ENCODE assay signal across 21 cellular contexts in the genomic region with DNA sequence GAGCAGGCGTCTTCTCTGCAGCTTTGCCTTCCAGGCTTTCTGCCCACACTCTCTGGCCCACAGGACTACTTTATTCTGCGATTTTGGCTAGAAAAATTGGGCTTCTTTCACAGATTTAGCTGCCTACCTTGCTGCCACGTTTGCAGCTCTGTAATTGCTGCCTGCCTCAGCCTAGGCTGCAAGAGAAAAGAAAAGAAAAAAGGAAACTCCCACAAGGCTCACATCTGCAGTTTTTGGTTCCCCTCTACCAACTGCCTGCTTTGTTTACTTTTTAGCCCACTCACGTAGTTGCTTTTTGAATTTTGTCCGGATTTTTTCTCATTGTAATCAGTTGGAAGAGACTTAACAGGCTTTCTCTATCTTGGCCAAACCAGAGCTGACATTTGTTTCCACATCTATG. TPM values are rescaled to one million over a fixed set of nuclear protein-coding genes. Genes with fewer than 3 reads are reported as not detected.
DNase-seq lines count a peak whose midpoint lies in the region; ATAC-seq and TF ChIP-seq lines count a peak whose summit lies in the region.
"Had no signal": no experiment of that assay in that cellular context is flagged by ENCODE, and none has a peak within 500 bp of the region (broad histone marks: within the 10 kb centered on the region; RNA-seq: fewer than 3 reads in every experiment).

No MANE protein-coding gene starts in this region.

- intact Hi-C loops in mucosa of descending colon (cut with DNase I, micrococcal nuclease) = no loop called here

- CTCF ChIA-PET in GM10248 (lab: Yijun Ruan, JAX) = interaction anchor here (1.2 to 1.3 kb wide), 2 partner anchors 12 to 22 kb away, joined by 3 read pairs; no protein-coding TSS in a partner anchor

- ATAC-seq in GM19463 (IDR thresholded peaks at IDR 0.05; ENCODE audit: unreplicated experiment) (peak; percentile 65), HG02852 (IDR thresholded peaks at IDR 0.05; ENCODE audit: unreplicated experiment) (peak; percentile 81), HG03196 (IDR thresholded peaks at IDR 0.05; ENCODE audit: unreplicated experiment) (no peak), mucosa of descending colon (no peak)
- no peak for ATAC-seq in activated CD4-positive, CD25-positive, alpha-beta regulatory T cell treated with anti-CD3 and anti-CD28 coated beads, Interleukin-2, amount 50 U/mL, for 24 hours
- ATAC-seq: heart left ventricle, Panc1 had no signal

- no peak overlapping the region for H3K4me3 ChIP-seq in mucosa of descending colon
- H3K4me3 ChIP-seq: esophagus muscularis mucosa, heart left ventricle, tibial artery had no signal

- no peak for TF ChIP-seq CTCF in GM10248 (IDR thresholded peaks at IDR 0.05; ENCODE audit: control extremely low read depth, extremely low read depth, low read depth, missing control alignments)
- no peak for TF ChIP-seq CTCF in mucosa of descending colon (IDR thresholded peaks at IDR 0.05)

- DNase-seq in GM10248 (ENCODE audit: extremely low spot score) (peak; percentile 48), NCI-H2196 (lab: John Stamatoyannopoulos, UW; ENCODE audit: unreplicated experiment) (no peak), mucosa of descending colon (no peak)
- DNase-seq: activated CD8-positive, alpha-beta memory T cell treated with anti-CD3 and anti-CD28 coated beads for 24 hours; activated gamma-delta T cell; Calu3; heart left ventricle; midbrain; NCI-H510A; tibial artery had no signal

- H3K36me3 ChIP-seq in mucosa of descending colon (ENCODE audit: low read depth) = no peaks in the 10 kb centered on the region
- H3K36me3 ChIP-seq: esophagus muscularis mucosa, heart left ventricle, tibial artery had no signal

- no peaks in the 10 kb centered on the region for H3K9me3 ChIP-seq in mucosa of descending colon
- H3K9me3 ChIP-seq: esophagus muscularis mucosa, tibial artery had no signal

- POLR2A ChIA-PET in GM10248 (lab: Yijun Ruan, JAX) = no interaction called here

- H3K4me1 ChIP-seq in mucosa of descending colon (ENCODE audit: low read depth) = no peaks in the 10 kb centered on the region
- H3K4me1 ChIP-seq: esophagus muscularis mucosa, heart left ventricle, parathyroid adenoma, tibial artery had no signal

- peak; percentile 36; the same call in 1 of the 2 replicates for TF ChIP-seq POLR2A in Raji (IDR thresholded peaks at IDR 0.05; ENCODE audit: insufficient read depth, low read depth, low read length)

RNA-seq across cellular contexts. Expression of gene SUN3, which starts 24.3 kb away (rescaled TPM):
- total RNA-seq in mucosa of descending colon = under 1 TPM in 1 of 3 donors, not detected in 2; 0.31 TPM
- total RNA-seq: dermis microvascular lymphatic vessel endothelial cell, esophagus muscularis mucosa, heart left ventricle, kidney epithelial cell, LHCN-M2 had no signal

RNA-seq across cellular contexts. Expression of gene HUS1, which starts 25.2 kb away (rescaled TPM):
- total RNA-seq in mucosa of descending colon = 10 to 100 TPM; 44.8 to 53.7 (median 47.4) TPM

RNA-seq across cellular contexts. Expression of gene C7orf57, which starts 30.7 kb away (rescaled TPM):
- not detected for total RNA-seq in mucosa of descending colon
- total RNA-seq: esophagus muscularis mucosa, kidney epithelial cell had no signal

RNA-seq across cellular contexts. Expression of gene PKD1L1, which starts 56.3 kb away (rescaled TPM):
- under 1 TPM; 0.60 to 0.95 (median 0.61) TPM for total RNA-seq in mucosa of descending colon

Comparison
In these comparisons a context has a peak if more than half of its experiments do, and no peak if none do; other contexts are left out.
1. ATAC-seq: peak in GM19463 (single experiment) and HG02852 (single experiment); none in HG03196 (single experiment), mucosa of descending colon (single experiment) and activated CD4-positive, CD25-positive, alpha-beta regulatory T cell treated with anti-CD3 and anti-CD28 coated beads, Interleukin-2, amount 50 U/mL, for 24 hours (0 of 2).